In genomic region chr17:77427471-77427991, GRCh38 we compare ENCODE assay signal across 9 cellular contexts.
DNase-seq lines count a peak whose midpoint lies in the region; ATAC-seq, FAIRE-seq and TF ChIP-seq lines count a peak whose summit lies in the region.
"Had no signal": no experiment of that assay in that cellular context is flagged by ENCODE, and none has a peak within 500 bp of the region (broad histone marks: within the 10 kb centered on the region; RNA-seq: fewer than 3 reads in every experiment).

No MANE protein-coding gene starts in this region.

- peak; percentile 61 for DNase-seq in DMS 273 (lab: John Stamatoyannopoulos, UW; ENCODE audit: unreplicated experiment)
- no peak for DNase-seq in DMS 273 treated with DMSO at 0.1 percent for 48 hours (lab: John Stamatoyannopoulos, UW)
- peak in 3 of 4 experiments; percentile 41 to 52 (median 47) for DNase-seq in K562 (ENCODE audit: extremely low read depth in 1 of 4, low spot score in 3 of 4)
- DNase-seq in kidney: peak; percentile 89
- peak; percentile 76 to 77 for DNase-seq in thyroid gland

- POLR2A ChIA-PET in K562 (lab: Yijun Ruan, JAX): interaction anchor here (0.6 to 2.0 kb wide), 7 partner anchors 10 to 326 kb away, joined by 3 to 6 read pairs (median 4); no protein-coding TSS in a partner anchor

- no peak for TF ChIP-seq EP300 in K562 (IDR thresholded peaks at IDR 0.05; ENCODE audit: low read length)

- in situ Hi-C loops in K562 (cut with MboI): loop anchor here (5.0 kb wide), 1 partner anchor 65 kb away; no protein-coding TSS in a partner anchor

- H3K9me1 ChIP-seq in K562 (ENCODE audit: control insufficient read depth, insufficient read depth, low read length): peaks cover 3% of the 10 kb centered on the region

- no peaks in the 10 kb centered on the region for H3K27me3 ChIP-seq in K562 (ENCODE audit: control insufficient read depth in 2 of 2, insufficient read depth in 2 of 2, low read length in 2 of 2)
- H3K27me3 ChIP-seq in thyroid gland: no peaks in the 10 kb centered on the region

- TF ChIP-seq POLR2A in K562 (conservative IDR thresholded peaks at IDR 0.05) (no peak), thyroid gland (IDR thresholded peaks at IDR 0.05) (no peak), GM18505 (IDR thresholded peaks at IDR 0.05; ENCODE audit: borderline replicate concordance, extremely low read depth, insufficient read depth, insufficient read length) (no peak)

- FAIRE-seq in K562 (lab: Jason Lieb, UNC) (no peak), kidney (lab: Jason Lieb, UNC) (no peak)

- H3K36me3 ChIP-seq in K562 (ENCODE audit: control insufficient read depth, insufficient read depth, low read length): peaks cover 5% of the 10 kb centered on the region; the same call in 1 of the 3 replicates
- peaks cover 0 to 6% of the 10 kb centered on the region in 2 donors for H3K36me3 ChIP-seq in kidney (ENCODE audit: control insufficient read depth in 1 of 2, insufficient read depth in 2 of 2, low read length in 2 of 2)
- H3K36me3 ChIP-seq in thyroid gland: no peaks in the 10 kb centered on the region

- H3K9ac ChIP-seq in K562 (ENCODE audit: insufficient read depth in 1 of 2, low read depth in 2 of 2, low read length in 2 of 2) (peak overlapping the region in 1 of 2 experiments; percentile 73; a peak in 2 of 4 replicates), kidney (ENCODE audit: low read length in 2 of 2) (no peak overlapping the region)

- no peak overlapping the region; the same call in 1 of the 2 replicates for H3K4me2 ChIP-seq in K562 (ENCODE audit: insufficient read depth, low read length)

- intact Hi-C loops in K562 (cut with micrococcal nuclease) (loop anchor here (5.0 kb wide), 2 partner anchors 55 to 95 kb away; no protein-coding TSS in a partner anchor), kidney (cut with DNase I) (no loop called here), thyroid gland (cut with DNase I) (loop anchor here (2.0 to 5.0 kb wide), 3 partner anchors 45 to 95 kb away; no protein-coding TSS in a partner anchor)

- H3K4me1 ChIP-seq in K562 (replicated peaks in 1 of 2; ENCODE audit: control insufficient read depth in 2 of 2, insufficient read depth in 2 of 2, low read length in 2 of 2) (peaks cover 37 to 70% of the 10 kb centered on the region in 2 experiments), kidney (ENCODE audit: control insufficient read depth in 1 of 2, insufficient read depth in 1 of 2, low read depth in 1 of 2, low read length in 2 of 2) (peaks cover 43 to 69% of the 10 kb centered on the region in 2 donors), thyroid gland (peaks cover 53 to 84% of the 10 kb centered on the region in 2 donors)

- H2AFZ ChIP-seq in K562 (ENCODE audit: low read depth, low read length): no peak overlapping the region

- 52% methylated on average over 13 of the region's 14 CpGs for WGBS in K562 (ENCODE audit: insufficient coverage, low coverage, missing lambda C conversion rate)
- WGBS in thyroid gland, 2 donors: 39 to 48% methylated on average over 9 to 12 of the region's 14 CpGs

- BruUV-seq in K562 (replicated peaks; lab: Mats Ljungman, UMichigan): no TSS peak

- TF ChIP-seq RAD21 in K562 (CRISPR knock-in tag; conservative IDR thresholded peaks at IDR 0.05 in 1 of 2, IDR thresholded peaks at IDR 0.05 in 1 of 2): no peak

- H3K4me3 ChIP-seq in K562: no peak overlapping the region
- no peak overlapping the region for H3K4me3 ChIP-seq in kidney (ENCODE audit: low read length in 2 of 2)
- no peak overlapping the region for H3K4me3 ChIP-seq in thyroid gland (replicated peaks in 1 of 3)

- CTCF ChIA-PET in K562 (lab: Yijun Ruan, JAX; ENCODE audit: low intra/inter-chr PET ratio): no interaction called here

- H3K79me2 ChIP-seq in K562 (ENCODE audit: control insufficient read depth, insufficient read depth, low read length): peaks cover 54% of the 10 kb centered on the region

- peaks cover 69% of the 10 kb centered on the region for H4K20me1 ChIP-seq in K562 (replicated peaks; ENCODE audit: control insufficient read depth, insufficient read depth, low read length)

- H3K27ac ChIP-seq in K562 (ENCODE audit: extremely low read depth, low read depth, low read length) (no peak overlapping the region), kidney (ENCODE audit: low read depth in 2 of 2, low read length in 2 of 2) (peak overlapping the region; percentile 42 to 67), thyroid gland (peak overlapping the region; percentile 57 to 85 (median 82))
- H3K27ac ChIP-seq: 22Rv1 had no signal

- ATAC-seq in K562 (peak; percentile 16; the same call in 1 of the 3 replicates), GM18870 (IDR thresholded peaks at IDR 0.05; ENCODE audit: unreplicated experiment) (no peak), GM18505 (IDR thresholded peaks at IDR 0.05; ENCODE audit: unreplicated experiment) (no peak), HG03571 (IDR thresholded peaks at IDR 0.05; ENCODE audit: unreplicated experiment) (no peak)

- no peaks in the 10 kb centered on the region for H3K9me3 ChIP-seq in K562 (replicated peaks; ENCODE audit: control insufficient read depth, insufficient read depth, low read depth, low read length)
- no peaks in the 10 kb centered on the region for H3K9me3 ChIP-seq in kidney (ENCODE audit: control insufficient read depth in 1 of 2, low read length in 2 of 2)
- H3K9me3 ChIP-seq in thyroid gland: no peaks in the 10 kb centered on the region

- TF ChIP-seq CTCF in K562 (IDR thresholded peaks at IDR 0.05 in 2 of 3, conservative IDR thresholded peaks at IDR 0.05 in 1 of 3; ENCODE audit: insufficient read depth in 2 of 3, low read depth in 1 of 3, low read length in 3 of 3) (no peak), kidney (IDR thresholded peaks at IDR 0.05; ENCODE audit: borderline replicate concordance, extremely low read depth, insufficient read depth) (no peak), thyroid gland (IDR thresholded peaks at IDR 0.05) (no peak)

TF ChIP-seq in K562, 482 proteins besides CTCF, POLR2A, EP300 and RAD21:
- TF ChIP-seq FOSL1 (tag; conservative IDR thresholded peaks at IDR 0.05) (peak; percentile 68), DIDO1 (tag; IDR thresholded peaks at IDR 0.05; ENCODE audit: low read depth) (no peak), JUND (IDR thresholded peaks at IDR 0.05; ENCODE audit: borderline replicate concordance, low read depth, low read length) (peak; percentile 87), JUND (tag; IDR thresholded peaks at IDR 0.05; ENCODE audit: borderline replicate concordance, low read depth, low read length) (peak; percentile 64; the same call in 2 of the 3 replicates), ATF3 (IDR thresholded peaks at IDR 0.05) (peak; percentile 77), ATF3 (CRISPR knock-in tag; conservative IDR thresholded peaks at IDR 0.05) (no peak), C11orf30 (IDR thresholded peaks at IDR 0.05; ENCODE audit: low read depth) (peak; percentile 53; the same call in 1 of the 2 replicates), NCOR1 (IDR thresholded peaks at IDR 0.05) (no peak), JUN (IDR thresholded peaks at IDR 0.05; ENCODE audit: borderline replicate concordance, low read depth, low read length) (peak; percentile 55; the same call in 1 of the 2 replicates), JUN (CRISPR knock-in tag; IDR thresholded peaks at IDR 0.05; ENCODE audit: borderline replicate concordance) (no peak), DPF2 (IDR thresholded peaks at IDR 0.05) (no peak), MAFG (tag; conservative IDR thresholded peaks at IDR 0.05) (0 out of 2 replicates have a peak, but pooled peaks have one; percentile 29), NFE2 (IDR thresholded peaks at IDR 0.05; ENCODE audit: low read depth) (peak; percentile 48; the same call in 1 of the 2 replicates)
